14 cellular contexts compared by ENCODE assay signal in genomic region chr2:160409480-160409879, GRCh38.
DNase-seq lines count a peak whose midpoint lies in the region; ATAC-seq and TF ChIP-seq lines count a peak whose summit lies in the region.
"Had no signal": no experiment of that assay in that cellular context is flagged by ENCODE, and none has a peak within 500 bp of the region (broad histone marks: within the 10 kb centered on the region; RNA-seq: fewer than 3 reads in every experiment).

No MANE protein-coding gene starts in this region.

- no peaks in the 10 kb centered on the region for H3K27me3 Mint-ChIP-seq in activated T-cell treated with anti-CD3 and anti-CD28 coated beads, Interleukin-2, amount 50 U/mL, for 4 hours (ENCODE audit: low read depth)
- H3K27me3 Mint-ChIP-seq in activated T-helper 1 cell treated with anti-CD3 and anti-CD28 coated beads, Interleukin-12 subunit alpha, Interleukin-12 subunit beta, Interleukin-2, Interleukin-4 antibody, amounts not matched to agents 30 ng/mL and 10 ng/mL and 1 ng/mL, durations not matched to agents 14 hours and 24 hours and 36 hours (ENCODE audit: insufficient read depth), result no peaks in the 10 kb centered on the region
- H3K27me3 Mint-ChIP-seq in immature natural killer cell (ENCODE audit: low read depth in 3 of 3), result peaks cover 9 to 24% (median 20%) of the 10 kb centered on the region in 3 donors
- peaks cover 10% of the 10 kb centered on the region for H3K27me3 Mint-ChIP-seq in progenitor cell of endocrine pancreas

- peak overlapping the region; percentile 86 for H3K4me3 Mint-ChIP-seq in activated T-cell treated with anti-CD3 and anti-CD28 coated beads, Interleukin-2, amount 50 U/mL, for 4 hours
- peak overlapping the region; percentile 84 for H3K4me3 Mint-ChIP-seq in activated T-helper 1 cell treated with anti-CD3 and anti-CD28 coated beads, Interleukin-12 subunit alpha, Interleukin-12 subunit beta, Interleukin-2, Interleukin-4 antibody, amounts not matched to agents 30 ng/mL and 10 ng/mL and 1 ng/mL, durations not matched to agents 14 hours and 24 hours and 36 hours
- H3K4me3 Mint-ChIP-seq in immature natural killer cell (peak overlapping the region; percentile 9 to 93 (median 91)), progenitor cell of endocrine pancreas (ENCODE audit: low read depth) (no peak overlapping the region)

- peaks cover 72% of the 10 kb centered on the region for H3K4me1 Mint-ChIP-seq in activated T-cell treated with anti-CD3 and anti-CD28 coated beads, Interleukin-2, amount 50 U/mL, for 4 hours (ENCODE audit: low read depth)
- peaks cover 74% of the 10 kb centered on the region for H3K4me1 Mint-ChIP-seq in activated T-helper 1 cell treated with anti-CD3 and anti-CD28 coated beads, Interleukin-12 subunit alpha, Interleukin-12 subunit beta, Interleukin-2, Interleukin-4 antibody, amounts not matched to agents 30 ng/mL and 10 ng/mL and 1 ng/mL, durations not matched to agents 14 hours and 24 hours and 36 hours (ENCODE audit: low read depth)
- H3K4me1 Mint-ChIP-seq in immature natural killer cell (peaks cover 49 to 67% of the 10 kb centered on the region in 2 donors), progenitor cell of endocrine pancreas (ENCODE audit: low read depth) (peaks cover 27% of the 10 kb centered on the region)

- no peaks in the 10 kb centered on the region for H3K27me3 ChIP-seq in stomach
- H3K27me3 ChIP-seq: neutrophil, SJCRH30 had no signal

- no peaks in the 10 kb centered on the region for H3K36me3 ChIP-seq in stomach
- H3K36me3 ChIP-seq: neutrophil, SJCRH30 had no signal

- H3K27ac ChIP-seq in stomach, result peak overlapping the region in 3 of 5 donors; percentile 96 to 98 (median 98)
- H3K27ac ChIP-seq: SJCRH30 had no signal

- H3K36me3 Mint-ChIP-seq in activated T-cell treated with anti-CD3 and anti-CD28 coated beads, Interleukin-2, amount 50 U/mL, for 4 hours (ENCODE audit: insufficient read depth), result no peaks in the 10 kb centered on the region
- peaks cover 6% of the 10 kb centered on the region for H3K36me3 Mint-ChIP-seq in activated T-helper 1 cell treated with anti-CD3 and anti-CD28 coated beads, Interleukin-12 subunit alpha, Interleukin-12 subunit beta, Interleukin-2, Interleukin-4 antibody, amounts not matched to agents 30 ng/mL and 10 ng/mL and 1 ng/mL, durations not matched to agents 14 hours and 24 hours and 36 hours (ENCODE audit: low read depth)
- no peaks in the 10 kb centered on the region for H3K36me3 Mint-ChIP-seq in immature natural killer cell
- no peaks in the 10 kb centered on the region for H3K36me3 Mint-ChIP-seq in progenitor cell of endocrine pancreas (ENCODE audit: insufficient read depth)

- no peak for DNase-seq in activated T-cell treated with anti-CD3 and anti-CD28 coated beads, Interleukin-2, amount 50 U/mL, for 4 hours
- no peak for DNase-seq in activated T-cell treated with anti-CD3 and anti-CD28 coated beads for 4 hours
- no peak for DNase-seq in activated T-helper 1 cell treated with anti-CD3 and anti-CD28 coated beads, Interleukin-12 subunit alpha, Interleukin-12 subunit beta, Interleukin-2, Interleukin-4 antibody, amounts not matched to agents 30 ng/mL and 10 ng/mL and 1 ng/mL, durations not matched to agents 14 hours and 24 hours and 36 hours (ENCODE audit: low spot score)
- DNase-seq in immature natural killer cell, result no peak
- DNase-seq in stomach, result no peak
- DNase-seq in HT-29 (ENCODE audit: low spot score), result no peak
- no peak for DNase-seq in progenitor cell of endocrine pancreas (ENCODE audit: low spot score, unreplicated experiment)
- DNase-seq: activated CD4-positive, alpha-beta T cell treated with anti-CD3 and anti-CD28 coated beads, Interleukin-2, amount 50 U/mL, for 4 hours; GF-D8; NCI-H1105; SJCRH30; stimulated activated CD4-positive, alpha-beta T cell treated with anti-CD3 and anti-CD28 coated beads, Interleukin-1b, Interleukin-23, amount 100 ng/mL, for 48 hours had no signal

- no peak for TF ChIP-seq POLR2A in stomach (IDR thresholded peaks at IDR 0.05)

- no peaks in the 10 kb centered on the region for H3K9me3 ChIP-seq in stomach
- H3K9me3 ChIP-seq: neutrophil, SJCRH30 had no signal

- H3K4me3 ChIP-seq in stomach, result no peak overlapping the region
- H3K4me3 ChIP-seq: SJCRH30 had no signal

- no peaks in the 10 kb centered on the region for H3K9me3 Mint-ChIP-seq in activated T-cell treated with anti-CD3 and anti-CD28 coated beads, Interleukin-2, amount 50 U/mL, for 4 hours
- no peaks in the 10 kb centered on the region for H3K9me3 Mint-ChIP-seq in activated T-helper 1 cell treated with anti-CD3 and anti-CD28 coated beads, Interleukin-12 subunit alpha, Interleukin-12 subunit beta, Interleukin-2, Interleukin-4 antibody, amounts not matched to agents 30 ng/mL and 10 ng/mL and 1 ng/mL, durations not matched to agents 14 hours and 24 hours and 36 hours
- H3K9me3 Mint-ChIP-seq in immature natural killer cell (no peaks in the 10 kb centered on the region), progenitor cell of endocrine pancreas (ENCODE audit: low read depth) (no peaks in the 10 kb centered on the region)

- no peak overlapping the region for H3K27ac Mint-ChIP-seq in activated T-helper 1 cell treated with anti-CD3 and anti-CD28 coated beads, Interleukin-12 subunit alpha, Interleukin-12 subunit beta, Interleukin-2, Interleukin-4 antibody, amounts not matched to agents 30 ng/mL and 10 ng/mL and 1 ng/mL, durations not matched to agents 14 hours and 24 hours and 36 hours
- H3K27ac Mint-ChIP-seq in immature natural killer cell, result peak overlapping the region; percentile 20 to 98 (median 87)
- H3K27ac Mint-ChIP-seq in progenitor cell of endocrine pancreas, result no peak overlapping the region

- intact Hi-C loops in activated T-helper 1 cell treated with anti-CD3 and anti-CD28 coated beads, Interleukin-12 subunit alpha, Interleukin-12 subunit beta, Interleukin-2, Interleukin-4 antibody, amounts not matched to agents 30 ng/mL and 10 ng/mL and 1 ng/mL, durations not matched to agents 14 hours and 24 hours and 36 hours (cut with micrococcal nuclease), result loop anchor here (5.0 to 10.0 kb wide), 4 partner anchors 142 to 1545 kb away; partner anchors contain the start of gene TANK
- intact Hi-C loops in stomach (cut with DNase I; ENCODE audit: low total_unique reads), result no loop called here

- WGBS in stomach, 5 donors, result 50 to 71% (median 65%) methylated on average over 1 of the region's 1 CpG

- H3K4me1 ChIP-seq in stomach, result peaks cover 21 to 62% (median 42%) of the 10 kb centered on the region in 4 donors

- no peak for ATAC-seq in activated T-cell treated with anti-CD3 and anti-CD28 coated beads, Interleukin-2, amount 50 U/mL, for 4 hours
- ATAC-seq in esophagus mucosa, result no peak

- TF ChIP-seq EP300 in stomach (IDR thresholded peaks at IDR 0.05), result no peak

- TF ChIP-seq CTCF in stomach (IDR thresholded peaks at IDR 0.05), result no peak
- no peak for TF ChIP-seq CTCF in progenitor cell of endocrine pancreas (IDR thresholded peaks at IDR 0.05; ENCODE audit: unreplicated experiment)

Comparison
In these comparisons a context has a peak if more than half of its experiments do, and no peak if none do; other contexts are left out.
1. H3K27ac Mint-ChIP-seq: peak in immature natural killer cell (6 of 6); none in activated T-helper 1 cell treated with anti-CD3 and anti-CD28 coated beads, Interleukin-12 subunit alpha, Interleukin-12 subunit beta, Interleukin-2, Interleukin-4 antibody, amounts not matched to agents 30 ng/mL and 10 ng/mL and 1 ng/mL, durations not matched to agents 14 hours and 24 hours and 36 hours (single experiment) and progenitor cell of endocrine pancreas (single experiment).